Comparison of ENCODE assay signal across 8 cellular contexts in genomic region chr14:104723651-104724406, GRCh38. TPM values are rescaled to one million over a fixed set of nuclear protein-coding genes. Genes with fewer than 3 reads are reported as not detected.
DNase-seq lines count a peak whose midpoint lies in the region; ATAC-seq and TF ChIP-seq lines count a peak whose summit lies in the region.

ADSS1 (plus strand) TSS chr14:104724229; CDS start chr14:104724271, 42 bp downstream.

- H3K4me3 ChIP-seq in AG10803 (ENCODE audit: low read length) (peak within 1 kb of the TSS; percentile 61), KMS-11 (IDR thresholded peaks at IDR 0.05; ENCODE audit: insufficient read depth, low read depth, low read length) (no peak within 1 kb of the TSS), WI38 (ENCODE audit: low read depth, low read length) (peak within 1 kb of the TSS; percentile 56)

- no peaks in the 10 kb centered on the region for H3K36me3 ChIP-seq in KMS-11 (ENCODE audit: insufficient read depth)

- peak; percentile 63 for ATAC-seq in GM18909 (IDR thresholded peaks at IDR 0.05; ENCODE audit: poor library complexity, unreplicated experiment)
- peak; percentile 73 for ATAC-seq in left colon
- no peak for ATAC-seq in GM21619 (IDR thresholded peaks at IDR 0.05; ENCODE audit: unreplicated experiment)

- H3K27ac ChIP-seq in KMS-11 (no peak within 1 kb of the TSS), caudate nucleus (ENCODE audit: low read depth, low read length) (peak within 1 kb of the TSS; percentile 44)

- H3K27me3 ChIP-seq in KMS-11 (ENCODE audit: insufficient read depth, low read depth): peaks cover 7% of the 10 kb centered on the region; the same call in 1 of the 2 replicates

- no peaks in the 10 kb centered on the region for H3K4me1 ChIP-seq in KMS-11 (ENCODE audit: low read depth, poor library complexity, severe bottlenecking)

- peak; percentile 71 for TF ChIP-seq CTCF in AG10803 (conservative IDR thresholded peaks at IDR 0.05; ENCODE audit: low read length)
- peak; percentile 70 for TF ChIP-seq CTCF in KMS-11 (conservative IDR thresholded peaks at IDR 0.05; ENCODE audit: low read depth, low read length)
- TF ChIP-seq CTCF in WI38 (IDR thresholded peaks at IDR 0.05; ENCODE audit: low read depth, low read length): peak; percentile 90

- intact Hi-C loops in left colon (cut with DNase I, micrococcal nuclease): no loop called here

- H2AFZ ChIP-seq in KMS-11 (ENCODE audit: low read depth): peak within 1 kb of the TSS; percentile 61

- peak; percentile 35 for DNase-seq in AG10803 (ENCODE audit: low read depth)
- peak in 32 of 61 donors; percentile 19 to 88 (median 48) for DNase-seq in caudate nucleus (lab: John Stamatoyannopoulos, UW)
- DNase-seq in left colon: peak; percentile 77 to 85
- DNase-seq in stimulated activated CD4-positive, alpha-beta T cell treated with anti-CD3 and anti-CD28 coated beads, Interleukin-4, amount 100 ng/mL, for 1 hour: peak; percentile 56

- no peak within 1 kb of the TSS for H3K9ac ChIP-seq in KMS-11

- H3K4me2 ChIP-seq in KMS-11: no peak within 1 kb of the TSS

- H3K79me2 ChIP-seq in KMS-11 (ENCODE audit: insufficient read depth, low read depth): no peaks in the 10 kb centered on the region

- no peaks in the 10 kb centered on the region for H4K20me1 ChIP-seq in KMS-11 (ENCODE audit: insufficient read depth)

RNA-seq across cellular contexts. Expression of gene ADSS1, which starts in this region (rescaled TPM):
- 1 to 10 TPM; 3.3 to 4.4 TPM for total RNA-seq in left colon
